Comparison of ENCODE assay signal across 35 cellular contexts in the genomic region with DNA sequence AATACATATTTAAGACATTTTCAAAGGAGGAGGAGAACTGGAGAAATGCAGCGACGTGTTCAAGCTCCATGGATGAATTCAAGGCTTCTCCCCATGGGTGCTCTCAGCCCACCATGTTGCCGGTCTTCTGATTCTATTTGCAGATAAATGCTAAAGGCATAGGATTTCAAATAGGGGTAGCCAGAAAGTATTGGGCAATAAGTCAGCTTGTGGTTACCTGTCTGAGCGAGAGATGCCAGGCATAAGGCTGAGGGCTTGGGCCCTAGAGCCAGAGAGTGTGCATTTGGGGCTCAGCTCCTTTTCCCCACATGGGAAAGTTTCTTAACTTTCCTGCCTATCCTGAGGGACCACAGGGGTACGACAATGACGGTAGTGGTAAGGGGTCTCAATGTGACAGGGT.
DNase-seq lines count a peak whose midpoint lies in the region; ATAC-seq, FAIRE-seq and TF ChIP-seq lines count a peak whose summit lies in the region.
"Had no signal": no experiment of that assay in that cellular context is flagged by ENCODE, and none has a peak within 500 bp of the region (broad histone marks: within the 10 kb centered on the region; RNA-seq: fewer than 3 reads in every experiment).

No MANE protein-coding gene starts in this region.

- H3K9me1 ChIP-seq in IMR-90 (ENCODE audit: insufficient read depth, low read length) (peaks cover 5% of the 10 kb centered on the region; the same call in 1 of the 2 replicates), K562 (ENCODE audit: control insufficient read depth, insufficient read depth, low read length) (no peaks in the 10 kb centered on the region)

- no peak for FAIRE-seq in A549 (lab: Jason Lieb, UNC)
- no peak for FAIRE-seq in K562 (lab: Jason Lieb, UNC)
- FAIRE-seq: A204.1, D721Med had no signal

- H2BK20ac ChIP-seq in IMR-90 (ENCODE audit: low read depth, low read length), result no peak overlapping the region

- H3K4ac ChIP-seq in IMR-90 (ENCODE audit: low read depth, low read length), result no peak overlapping the region

- dilution Hi-C loops in mammary epithelial cell (cut with HindIII; ENCODE audit: low sequenced_read_pairs) (no loop called here), IMR-90 (cut with HindIII; ENCODE audit: low sequenced_read_pairs, unreplicated experiment) (no loop called here)

- no peak overlapping the region for H4K5ac ChIP-seq in IMR-90 (ENCODE audit: low read depth, low read length)

- TF ChIP-seq POLR2A in A549 (IDR thresholded peaks at IDR 0.05; ENCODE audit: low read length), result no peak
- TF ChIP-seq POLR2A in IMR-90 (IDR thresholded peaks at IDR 0.05; ENCODE audit: low read depth, low read length), result no peak
- no peak for TF ChIP-seq POLR2A in K562 (conservative IDR thresholded peaks at IDR 0.05)

- no peaks in the 10 kb centered on the region for H3K9me3 Mint-ChIP-seq in MCF 10A (ENCODE audit: unreplicated experiment)
- no peaks in the 10 kb centered on the region for H3K9me3 Mint-ChIP-seq in Caco-2 (ENCODE audit: unreplicated experiment)
- H3K9me3 Mint-ChIP-seq: CD4-positive, alpha-beta memory T cell; CD4-positive, alpha-beta T cell; CD4-positive, CD25-positive, alpha-beta regulatory T cell; CD8-positive, alpha-beta memory T cell; CD8-positive, alpha-beta T cell had no signal

- intact Hi-C loops in MCF 10A (cut with micrococcal nuclease) (loop anchor here (5.0 to 10.0 kb wide), 4 partner anchors 53 to 480 kb away; no protein-coding TSS in a partner anchor), mammary epithelial cell (cut with micrococcal nuclease) (loop anchor here (5.0 to 10.0 kb wide), 5 partner anchors 168 to 1838 kb away; no protein-coding TSS in a partner anchor), IMR-90 (cut with micrococcal nuclease) (loop anchor here (5.0 to 10.0 kb wide), 3 partner anchors 420 to 730 kb away; no protein-coding TSS in a partner anchor), K562 (cut with micrococcal nuclease) (loop anchor here (10.0 kb wide), 1 partner anchor 1440 kb away; no protein-coding TSS in a partner anchor), Caco-2 (cut with micrococcal nuclease; ENCODE audit: unreplicated experiment) (loop anchor here (5.0 to 10.0 kb wide), 5 partner anchors 243 to 553 kb away; no protein-coding TSS in a partner anchor)

- H3K4me2 ChIP-seq in mammary epithelial cell (ENCODE audit: insufficient read depth, low read depth, low read length), result no peak overlapping the region
- no peak overlapping the region for H3K4me2 ChIP-seq in A549
- no peak overlapping the region for H3K4me2 ChIP-seq in IMR-90 (ENCODE audit: low read depth, low read length)
- no peak overlapping the region for H3K4me2 ChIP-seq in K562 (ENCODE audit: insufficient read depth, low read length)

- TF ChIP-seq RAD21 in A549 (conservative IDR thresholded peaks at IDR 0.05 in 1 of 2, IDR thresholded peaks at IDR 0.05 in 1 of 2), result no peak
- no peak for TF ChIP-seq RAD21 in IMR-90 (IDR thresholded peaks at IDR 0.05; ENCODE audit: low read length)
- TF ChIP-seq RAD21 in K562 (CRISPR knock-in tag; conservative IDR thresholded peaks at IDR 0.05 in 1 of 2, IDR thresholded peaks at IDR 0.05 in 1 of 2), result no peak

- no peak overlapping the region for H3K23ac ChIP-seq in IMR-90 (ENCODE audit: low read depth, low read length)

- DNase-seq in MCF 10A (ENCODE audit: unreplicated experiment) (peak; percentile 8), mammary epithelial cell (no peak), A549 (ENCODE audit: low read depth in 1 of 2, low spot score in 1 of 2) (no peak), IMR-90 (no peak), K562 (ENCODE audit: extremely low read depth in 1 of 4, low spot score in 3 of 4) (no peak), activated gamma-delta T cell treated with Interleukin-2 at 50 U/mL for 16 hours (no peak), NCI-H345 treated with DMSO at 0.1 percent for 48 hours (lab: John Stamatoyannopoulos, UW; ENCODE audit: unreplicated experiment) (no peak), Caco-2 (no peak)
- DNase-seq: 8988T; ACHN; AML-193; BE2C; C1 segment of cervical spinal cord; Calu3; CD4-positive, alpha-beta memory T cell; CD4-positive, alpha-beta T cell; CD4-positive, CD25-positive, alpha-beta regulatory T cell; CD8-positive, alpha-beta memory T cell; CD8-positive, alpha-beta T cell; COR-L47; DMS 273 treated with DMSO at 0.1 percent for 48 hours; DMS153; DMS53; DMS79; DMS79 treated with DMSO at 0.1 percent for 48 hours; DND-41; EL had no signal

- no peak overlapping the region for H2BK15ac ChIP-seq in IMR-90 (ENCODE audit: low read depth, low read length)

- H2BK120ac ChIP-seq in IMR-90 (ENCODE audit: low read depth, low read length), result no peak overlapping the region

- 70% methylated on average over 6 of the region's 6 CpGs for WGBS in mammary epithelial cell (ENCODE audit: low coverage, missing lambda C conversion rate)
- WGBS in A549 (ENCODE audit: missing lambda C conversion rate), result 96% methylated on average over 6 of the region's 6 CpGs
- WGBS in IMR-90 (ENCODE audit: extremely low coverage in 2 of 2, insufficient read length in 1 of 2), 2 experiments, result no CpG with 5 or more reads among the region's 6 CpGs
- 24% methylated on average over 6 of the region's 6 CpGs for WGBS in K562 (ENCODE audit: insufficient coverage, low coverage, missing lambda C conversion rate)

- CTCF ChIA-PET in MCF 10A (lab: Yijun Ruan, JAX) (interaction anchor here (0.6 to 1.0 kb wide), 3 partner anchors 142 to 1307 kb away, joined by 3 read pairs; no protein-coding TSS in a partner anchor), mammary epithelial cell (lab: Charles Lee; ENCODE audit: low non-redundant PET) (no interaction called here), A549 (lab: Yijun Ruan, JAX) (interaction anchor here (0.5 to 2.2 kb wide), 3 partner anchors 47 to 150 kb away, joined by 4 to 9 read pairs (median 6); no protein-coding TSS in a partner anchor), IMR-90 (lab: Yijun Ruan, JAX) (no interaction called here), K562 (lab: Yijun Ruan, JAX; ENCODE audit: low intra/inter-chr PET ratio) (no interaction called here), Caco-2 (lab: Charles Lee) (no interaction called here)

- no peak overlapping the region for H4K8ac ChIP-seq in IMR-90 (ENCODE audit: low read depth in 2 of 2, low read length in 2 of 2)

- POLR2A ChIA-PET in MCF 10A (lab: Yijun Ruan, JAX), result interaction anchor here (0.6 kb wide), 1 partner anchor 456 kb away, joined by 3 read pairs; no protein-coding TSS in a partner anchor
- POLR2A ChIA-PET in A549 (lab: Yijun Ruan, JAX), result no interaction called here
- POLR2A ChIA-PET in IMR-90 (lab: Charles Lee; ENCODE audit: unreplicated experiment), result no interaction called here
- POLR2A ChIA-PET in K562 (lab: Yijun Ruan, JAX), result no interaction called here
- POLR2A ChIA-PET in Caco-2 (lab: Charles Lee), result no interaction called here

- H3K4me3 Mint-ChIP-seq in MCF 10A (ENCODE audit: unreplicated experiment) (no peak overlapping the region), Caco-2 (ENCODE audit: unreplicated experiment) (no peak overlapping the region)
- H3K4me3 Mint-ChIP-seq: B cell; CD14-positive monocyte; CD4-positive, alpha-beta memory T cell; CD4-positive, alpha-beta T cell; CD4-positive, CD25-positive, alpha-beta regulatory T cell; CD8-positive, alpha-beta memory T cell; CD8-positive, alpha-beta T cell had no signal

- no peak for TF ChIP-seq EP300 in A549 (IDR thresholded peaks at IDR 0.05)
- TF ChIP-seq EP300 in K562 (IDR thresholded peaks at IDR 0.05; ENCODE audit: low read length), result no peak

- peaks cover 54% of the 10 kb centered on the region for H3K79me2 ChIP-seq in mammary epithelial cell (ENCODE audit: insufficient read depth, low read length)
- no peaks in the 10 kb centered on the region for H3K79me2 ChIP-seq in K562 (ENCODE audit: control insufficient read depth, insufficient read depth, low read length)

- TF ChIP-seq CTCF in MCF 10A (IDR thresholded peaks at IDR 0.05; ENCODE audit: unreplicated experiment) (no peak), mammary epithelial cell (conservative IDR thresholded peaks at IDR 0.05 in 1 of 2, IDR thresholded peaks at IDR 0.05 in 1 of 2; ENCODE audit: extremely low read depth in 1 of 2, insufficient read depth in 1 of 2, low read depth in 1 of 2, low read length in 2 of 2) (no peak), A549 (IDR thresholded peaks at IDR 0.05) (no peak), IMR-90 (conservative IDR thresholded peaks at IDR 0.05; ENCODE audit: low read depth, low read length) (no peak), K562 (IDR thresholded peaks at IDR 0.05 in 2 of 3, conservative IDR thresholded peaks at IDR 0.05 in 1 of 3; ENCODE audit: insufficient read depth in 2 of 3, low read depth in 1 of 3, low read length in 3 of 3) (no peak), Caco-2 (IDR thresholded peaks at IDR 0.05; ENCODE audit: insufficient read depth in 1 of 2, low read depth in 1 of 2, low read length in 1 of 2, severe bottlenecking in 1 of 2, unreplicated experiment in 1 of 2) (no peak)

- no peak overlapping the region for H2AK5ac ChIP-seq in IMR-90 (ENCODE audit: low read depth, low read length)

- no peaks in the 10 kb centered on the region for H4K20me1 ChIP-seq in mammary epithelial cell (ENCODE audit: insufficient read depth, low read length)
- H4K20me1 ChIP-seq in IMR-90 (ENCODE audit: insufficient read depth, low read length), result peaks cover 8% of the 10 kb centered on the region
- H4K20me1 ChIP-seq in K562 (replicated peaks; ENCODE audit: control insufficient read depth, insufficient read depth, low read length), result peaks cover 22% of the 10 kb centered on the region; the same call in 1 of the 2 replicates

- no peak overlapping the region for H2AK9ac ChIP-seq in IMR-90 (replicated peaks; ENCODE audit: low read depth, low read length, poor library complexity)

- H4K91ac ChIP-seq in IMR-90 (ENCODE audit: insufficient read depth, low read depth, low read length), result no peak overlapping the region

- no peak overlapping the region for H2AFZ ChIP-seq in mammary epithelial cell (ENCODE audit: low read depth, low read length)
- H2AFZ ChIP-seq in IMR-90 (replicated peaks; ENCODE audit: low read length, poor library complexity), result no peak overlapping the region
- H2AFZ ChIP-seq in K562 (ENCODE audit: low read depth, low read length), result no peak overlapping the region

- no peak for ATAC-seq in A549
- no peak for ATAC-seq in IMR-90 (ENCODE audit: low read depth)
- ATAC-seq in K562, result no peak
- ATAC-seq: CD8-positive, alpha-beta T cell had no signal

- BruUV-seq in MCF 10A (replicated peaks; lab: Mats Ljungman, UMichigan) (no TSS peak), mammary epithelial cell (replicated peaks; lab: Mats Ljungman, UMichigan) (no TSS peak), IMR-90 (replicated peaks; lab: Mats Ljungman, UMichigan) (no TSS peak), K562 (replicated peaks; lab: Mats Ljungman, UMichigan) (no TSS peak), Caco-2 (replicated peaks; lab: Mats Ljungman, UMichigan) (no TSS peak)

- H3K18ac ChIP-seq in IMR-90 (ENCODE audit: low read depth, low read length), result no peak overlapping the region

- in situ Hi-C loops in mammary epithelial cell (cut with MboI; ENCODE audit: low sequenced_read_pairs in 2 of 2), result loop anchor here in 1 of 2 donors (10.0 kb wide), 1 partner anchor 1310 kb away; no protein-coding TSS in a partner anchor
- in situ Hi-C loops in IMR-90 (cut with MboI; ENCODE audit: low sequenced_read_pairs), result loop anchor here (25.0 kb wide), 1 partner anchor 848 kb away; no protein-coding TSS in a partner anchor
- in situ Hi-C loops in K562 (cut with MboI), result loop anchor here (10.0 to 25.0 kb wide), 2 partner anchors 798 to 1300 kb away; a partner anchor contains a TSS

- H3K79me1 ChIP-seq in IMR-90 (ENCODE audit: low read depth in 1 of 2, low read length in 2 of 2), result peaks cover 14 to 29% of the 10 kb centered on the region in 2 experiments

- H3K27ac Mint-ChIP-seq in MCF 10A (ENCODE audit: low read depth, unreplicated experiment) (no peak overlapping the region), Caco-2 (ENCODE audit: unreplicated experiment) (no peak overlapping the region)
- H3K27ac Mint-ChIP-seq: B cell; CD4-positive, alpha-beta memory T cell; CD4-positive, alpha-beta T cell; CD8-positive, alpha-beta memory T cell; CD8-positive, alpha-beta T cell had no signal

- peaks cover 5% of the 10 kb centered on the region for H3K4me1 ChIP-seq in mammary epithelial cell (ENCODE audit: insufficient read depth, low read length)
- H3K4me1 ChIP-seq in A549, result peaks cover 36% of the 10 kb centered on the region
- no peaks in the 10 kb centered on the region for H3K4me1 ChIP-seq in IMR-90 (ENCODE audit: control insufficient read depth, insufficient read depth, low read length)
- no peaks in the 10 kb centered on the region for H3K4me1 ChIP-seq in K562 (replicated peaks in 1 of 2; ENCODE audit: control insufficient read depth in 2 of 2, insufficient read depth in 2 of 2, low read length in 2 of 2)
- H3K4me1 ChIP-seq in Caco-2, result no peaks in the 10 kb centered on the region

- H3K4me3 ChIP-seq in mammary epithelial cell (replicated peaks in 1 of 3; ENCODE audit: insufficient read depth in 1 of 3, low read depth in 2 of 3, low read length in 3 of 3) (no peak overlapping the region), A549 (no peak overlapping the region), IMR-90 (ENCODE audit: insufficient read depth, low read depth, low read length) (no peak overlapping the region), K562 (no peak overlapping the region), Caco-2 (ENCODE audit: low read depth, low read length) (no peak overlapping the region)
- H3K4me3 ChIP-seq: BLaER1 had no signal

- H3K9me3 ChIP-seq in mammary epithelial cell (replicated peaks; ENCODE audit: insufficient read depth, low read length), result no peaks in the 10 kb centered on the region
- H3K9me3 ChIP-seq in A549, result no peaks in the 10 kb centered on the region
- no peaks in the 10 kb centered on the region for H3K9me3 ChIP-seq in IMR-90 (ENCODE audit: control insufficient read depth, insufficient read depth, low read length)
- no peaks in the 10 kb centered on the region for H3K9me3 ChIP-seq in K562 (replicated peaks; ENCODE audit: control insufficient read depth, insufficient read depth, low read depth, low read length)
- H3K9me3 ChIP-seq in Caco-2, result no peaks in the 10 kb centered on the region
- H3K9me3 ChIP-seq: BE2C, BLaER1 had no signal

- peaks cover 40% of the 10 kb centered on the region for H3K4me1 Mint-ChIP-seq in MCF 10A (ENCODE audit: insufficient read depth, unreplicated experiment)
- H3K4me1 Mint-ChIP-seq in Caco-2 (ENCODE audit: low read depth, unreplicated experiment), result peaks cover 13% of the 10 kb centered on the region

- H3K9ac ChIP-seq in mammary epithelial cell (ENCODE audit: insufficient read depth, low read length) (no peak overlapping the region), IMR-90 (ENCODE audit: low read depth, low read length) (no peak overlapping the region), K562 (ENCODE audit: insufficient read depth in 1 of 2, low read depth in 2 of 2, low read length in 2 of 2) (no peak overlapping the region)
- H3K9ac ChIP-seq: BLaER1; BLaER1 treated with 17β-estradiol and CSF1 and Interleukin-3, amounts not matched to agents 10 nM and 100 nM had no signal

- no peak overlapping the region for H3K27ac ChIP-seq in mammary epithelial cell (ENCODE audit: insufficient read depth, low read depth, low read length)
- H3K27ac ChIP-seq in A549, result peak overlapping the region; percentile 17 to 86; a peak in 3 of 6 replicates
- H3K27ac ChIP-seq in IMR-90 (ENCODE audit: insufficient read depth, low read length), result no peak overlapping the region
- H3K27ac ChIP-seq in K562 (ENCODE audit: extremely low read depth, low read depth, low read length), result no peak overlapping the region
- H3K27ac ChIP-seq: 22Rv1; BLaER1; BLaER1 treated with 17β-estradiol and CSF1 and Interleukin-3, amounts not matched to agents 10 nM and 100 nM; C4-2B had no signal

- no peak overlapping the region for H2BK5ac ChIP-seq in IMR-90 (ENCODE audit: low read depth, low read length, poor library complexity, severe bottlenecking)

- H3K14ac ChIP-seq in IMR-90 (replicated peaks; ENCODE audit: low read depth, low read length), result no peak overlapping the region

- no peaks in the 10 kb centered on the region for H3K36me3 ChIP-seq in mammary epithelial cell (ENCODE audit: insufficient read depth, low read length)
- H3K36me3 ChIP-seq in IMR-90 (ENCODE audit: control insufficient read depth, insufficient read depth, low read length), result no peaks in the 10 kb centered on the region
- H3K36me3 ChIP-seq in K562 (ENCODE audit: control insufficient read depth, insufficient read depth, low read length), result no peaks in the 10 kb centered on the region
- H3K36me3 ChIP-seq in Caco-2 (ENCODE audit: control insufficient read depth, insufficient read depth, low read length), result no peaks in the 10 kb centered on the region
- H3K36me3 ChIP-seq: BE2C had no signal

- no peak overlapping the region for H3K56ac ChIP-seq in IMR-90 (ENCODE audit: extremely low read depth, insufficient read depth, low read length)

- H3K36me3 Mint-ChIP-seq in MCF 10A (ENCODE audit: insufficient read depth, unreplicated experiment) (no peaks in the 10 kb centered on the region), Caco-2 (ENCODE audit: insufficient read depth, unreplicated experiment) (peaks cover 14% of the 10 kb centered on the region)
- H3K36me3 Mint-ChIP-seq: CD14-positive monocyte; CD4-positive, alpha-beta memory T cell; CD4-positive, CD25-positive, alpha-beta regulatory T cell; CD8-positive, alpha-beta memory T cell; CD8-positive, alpha-beta T cell had no signal

- no peaks in the 10 kb centered on the region for H3K27me3 ChIP-seq in mammary epithelial cell (ENCODE audit: insufficient read depth, low read length)
- no peaks in the 10 kb centered on the region for H3K27me3 ChIP-seq in IMR-90 (ENCODE audit: control insufficient read depth, insufficient read depth, low read length)
- H3K27me3 ChIP-seq in K562 (ENCODE audit: control insufficient read depth in 2 of 2, insufficient read depth in 2 of 2, low read length in 2 of 2), result no peaks in the 10 kb centered on the region
- H3K27me3 ChIP-seq in Caco-2 (replicated peaks; ENCODE audit: control insufficient read depth, insufficient read depth, low read length), result no peaks in the 10 kb centered on the region
- H3K27me3 ChIP-seq: BE2C; BLaER1; BLaER1 treated with 17β-estradiol and CSF1 and Interleukin-3, amounts not matched to agents 10 nM and 100 nM had no signal

- H3K27me3 Mint-ChIP-seq in MCF 10A (ENCODE audit: insufficient read depth, unreplicated experiment) (no peaks in the 10 kb centered on the region), Caco-2 (ENCODE audit: insufficient read depth, unreplicated experiment) (no peaks in the 10 kb centered on the region)
- H3K27me3 Mint-ChIP-seq: B cell; CD4-positive, alpha-beta T cell had no signal

Comparison
In these comparisons a context has a peak if more than half of its experiments do, and no peak if none do; other contexts are left out.
1. CTCF ChIA-PET loops: an anchor here in MCF 10A (0.6 to 1.0 kb wide) and A549 (0.5 to 2.2 kb wide); none called in mammary epithelial cell, IMR-90, K562 and Caco-2.
2. H3K27ac ChIP-seq: peak in A549 (2 of 2); none in mammary epithelial cell (single experiment), IMR-90 (single experiment) and K562 (single experiment).